Comparison of ENCODE assay signal across 9 cellular contexts in genomic region chr11:102110761-102111010, GRCh38. TPM values are rescaled to one million over a fixed set of nuclear protein-coding genes. Genes with fewer than 3 reads are reported as not detected.
DNase-seq lines count a peak whose midpoint lies in the region; ATAC-seq, FAIRE-seq and TF ChIP-seq lines count a peak whose summit lies in the region.
"Had no signal": no experiment of that assay in that cellular context is flagged by ENCODE, and none has a peak within 500 bp of the region (broad histone marks: within the 10 kb centered on the region; RNA-seq: fewer than 3 reads in every experiment).

No MANE protein-coding gene starts in this region.

- peak overlapping the region; percentile 97 for H3K9ac ChIP-seq in HUES64 (ENCODE audit: low read depth, low read length)

- no peak for TF ChIP-seq CTCF in pancreas (IDR thresholded peaks at IDR 0.05)

- peak in 1 of 4 donors; percentile 7 for ATAC-seq in pancreas
- ATAC-seq in HG03045 (IDR thresholded peaks at IDR 0.05; ENCODE audit: unreplicated experiment): no peak

- intact Hi-C loops in pancreas (cut with DNase I): no loop called here

- H3K9me3 ChIP-seq in HUES64 (ENCODE audit: insufficient read depth, low read depth, low read length) (no peaks in the 10 kb centered on the region), esophagus (ENCODE audit: control insufficient read depth in 2 of 2, insufficient read depth in 1 of 2, low read depth in 1 of 2, low read length in 1 of 2) (no peaks in the 10 kb centered on the region), pancreas (no peaks in the 10 kb centered on the region)

- DNase-seq in activated naive CD4-positive, alpha-beta T cell treated with Interleukin-2 at 50 U/mL for 16 hours: peak; percentile 2
- DNase-seq in activated naive CD4-positive, alpha-beta T cell (lab: John Stamatoyannopoulos, UW): no peak
- DNase-seq in pancreas (peak in 4 of 6 donors; percentile 42 to 80 (median 61)), SIG-M5 (lab: John Stamatoyannopoulos, UW) (no peak), NOMO-1 treated with DMSO at 0.1 percent for 48 hours (lab: John Stamatoyannopoulos, UW; ENCODE audit: unreplicated experiment) (no peak)
- DNase-seq: DND-41 had no signal

- WGBS in HUES64: 0% methylated on average over 31 of the region's 31 CpGs
- WGBS in esophagus, 2 donors: 0 to 2% methylated on average over 3 to 31 of the region's 31 CpGs
- WGBS in pancreas, 2 donors: 0 to 1% methylated on average over 30 to 31 of the region's 31 CpGs

- no peak for FAIRE-seq in pancreas (lab: Jason Lieb, UNC)

- H3K4me1 ChIP-seq in HUES64 (ENCODE audit: insufficient read depth, low read length) (peaks cover 42% of the 10 kb centered on the region), esophagus (ENCODE audit: control insufficient read depth in 2 of 2, insufficient read depth in 2 of 2, low read length in 1 of 2) (no peaks in the 10 kb centered on the region), pancreas (peaks cover 8 to 12% (median 9%) of the 10 kb centered on the region in 3 donors)

- H3K27ac ChIP-seq in HUES64 (ENCODE audit: low read depth, low read length): peak overlapping the region; percentile 100
- peak overlapping the region; percentile 96 to 97 for H3K27ac ChIP-seq in esophagus (ENCODE audit: low read depth in 2 of 2, low read length in 1 of 2)
- peak overlapping the region; percentile 86 to 96 (median 93) for H3K27ac ChIP-seq in pancreas

- H3K27me3 ChIP-seq in HUES64 (ENCODE audit: insufficient read depth, low read length) (peaks cover 5% of the 10 kb centered on the region; the same call in 1 of the 2 replicates), esophagus (ENCODE audit: control insufficient read depth in 1 of 2, insufficient read depth in 2 of 2, low read length in 2 of 2) (no peaks in the 10 kb centered on the region), pancreas (no peaks in the 10 kb centered on the region)

- H3K4me3 ChIP-seq in HUES64 (ENCODE audit: low read length) (peak overlapping the region; percentile 90), esophagus (ENCODE audit: low read depth in 1 of 2, low read length in 2 of 2) (peak overlapping the region; percentile 84 to 94), pancreas (peak overlapping the region; percentile 65 to 86 (median 73))

- H3K36me3 ChIP-seq in HUES64 (ENCODE audit: insufficient read depth, low read length) (peaks cover 12% of the 10 kb centered on the region; the same call in 1 of the 2 replicates), esophagus (ENCODE audit: control insufficient read depth in 2 of 2, insufficient read depth in 2 of 2, low read length in 1 of 2) (no peaks in the 10 kb centered on the region), pancreas (no peaks in the 10 kb centered on the region)

RNA-seq across cellular contexts. Expression of gene YAP1, which starts 0.4 kb away (rescaled TPM):
- 99.2 TPM for polyA plus RNA-seq in HUES64 (2013, experiment 1 of 2)
- polyA plus RNA-seq in HUES64 (2013, experiment 2 of 2): 111 TPM
- 10 to 100 TPM; 30.6 to 39.5 TPM for polyA plus RNA-seq in esophagus
- total RNA-seq in pancreas: 10 to 100 TPM; 15.3 to 46.5 (median 17.9) TPM
- polyA plus RNA-seq in pancreas: 10 to 100 TPM in 1 of 2 donors, 1 to 10 TPM in 1; 8.7 to 14.2 TPM

Comparison
In these comparisons a context has a peak if more than half of its experiments do, and no peak if none do; other contexts are left out.
1. DNase-seq: peak in activated naive CD4-positive, alpha-beta T cell treated with Interleukin-2 at 50 U/mL for 16 hours (single experiment) and pancreas (4 of 6); none in activated naive CD4-positive, alpha-beta T cell (0 of 4), SIG-M5 (single experiment) and NOMO-1 treated with DMSO at 0.1 percent for 48 hours (single experiment).
2. Peak in every context shown above with its lines, with median percentiles within 50 percentile points of each other: H3K27ac ChIP-seq and H3K4me3 ChIP-seq.